ENCODE assay signal across 18 cellular contexts in genomic region chr13:90015565-90016507, GRCh38.
DNase-seq lines count a peak whose midpoint lies in the region; FAIRE-seq and TF ChIP-seq lines count a peak whose summit lies in the region.
"Had no signal": no experiment of that assay in that cellular context is flagged by ENCODE, and none has a peak within 500 bp of the region (broad histone marks: within the 10 kb centered on the region; RNA-seq: fewer than 3 reads in every experiment).

No MANE protein-coding gene starts in this region.

- no peaks in the 10 kb centered on the region for H3K36me3 ChIP-seq in bronchial epithelial cell (ENCODE audit: control insufficient read depth, insufficient read depth, low read length)
- H3K36me3 ChIP-seq: HAP-1, MG63 had no signal

- DNase-seq in GM12865 (ENCODE audit: low read depth) (peak; percentile 10), M059J (ENCODE audit: low read depth) (peak; percentile 14), bronchial epithelial cell (ENCODE audit: low read depth) (peak; percentile 0), renal cortical epithelial cell (ENCODE audit: low read depth) (peak; percentile 23), H4 (ENCODE audit: low spot score) (no peak), DMS153 (lab: John Stamatoyannopoulos, UW) (no peak)
- no peak for DNase-seq in activated naive CD4-positive, alpha-beta T cell treated with anti-CD3 and anti-CD28 coated beads, Interleukin-2, amount 50 U/mL, for 16 hours
- DNase-seq: CD8-positive, alpha-beta T cell; DMS 273 treated with DMSO at 0.1 percent for 48 hours; MG63; NCI-H1092 treated with DMSO at 0.1 percent for 48 hours; NCI-H2081 treated with DMSO at 0.1 percent for 48 hours; NCI-H510A treated with DMSO at 0.1 percent for 48 hours; SHP77; SK-N-SH; T-helper 1 cell had no signal

- no peaks in the 10 kb centered on the region for H3K27me3 ChIP-seq in bronchial epithelial cell (ENCODE audit: control insufficient read depth, insufficient read depth, low read length)
- H3K27me3 ChIP-seq: MG63 had no signal

- no peak for FAIRE-seq in bronchial epithelial cell (lab: Jason Lieb, UNC)
- FAIRE-seq: RCC 7860 had no signal

- H3K4me3 ChIP-seq in GM12865 (ENCODE audit: low read depth, low read length): no peak overlapping the region
- H3K4me3 ChIP-seq in bronchial epithelial cell (ENCODE audit: low read depth, low read length): no peak overlapping the region
- H3K4me3 ChIP-seq: HAP-1, MG63 had no signal

- TF ChIP-seq CTCF in GM12865 (IDR thresholded peaks at IDR 0.05; ENCODE audit: insufficient read depth, low read depth, low read length, missing control alignments) (no peak), bronchial epithelial cell (IDR thresholded peaks at IDR 0.05; ENCODE audit: insufficient read depth, low read length, severe bottlenecking) (no peak)

Comparison
In these comparisons a context has a peak if more than half of its experiments do, and no peak if none do; other contexts are left out.
1. DNase-seq: peak in GM12865 (single experiment), M059J (single experiment), bronchial epithelial cell (single experiment) and renal cortical epithelial cell (single experiment); none in H4 (single experiment), activated naive CD4-positive, alpha-beta T cell treated with anti-CD3 and anti-CD28 coated beads, Interleukin-2, amount 50 U/mL, for 16 hours (single experiment) and DMS153 (single experiment).